Comparison of ENCODE assay signal across 12 cellular contexts in genomic region chr2:216724190-216724589, GRCh38. TPM values are rescaled to one million over a fixed set of nuclear protein-coding genes. Genes with fewer than 3 reads are reported as not detected.
DNase-seq lines count a peak whose midpoint lies in the region; ATAC-seq and TF ChIP-seq lines count a peak whose summit lies in the region.
"Had no signal": no experiment of that assay in that cellular context is flagged by ENCODE, and none has a peak within 500 bp of the region (broad histone marks: within the 10 kb centered on the region; RNA-seq: fewer than 3 reads in every experiment).

No MANE protein-coding gene starts in this region.

- ATAC-seq in esophagus mucosa (peak; percentile 92), GM21526 (IDR thresholded peaks at IDR 0.05; ENCODE audit: low FRiP score, unreplicated experiment) (no peak)

- H3K27me3 Mint-ChIP-seq in MCF 10A (ENCODE audit: insufficient read depth, unreplicated experiment) (no peaks in the 10 kb centered on the region), neural crest cell (ENCODE audit: low read depth) (no peaks in the 10 kb centered on the region)
- H3K27me3 Mint-ChIP-seq: CD4-positive, CD25-positive, alpha-beta regulatory T cell had no signal

- H3K4me3 Mint-ChIP-seq in MCF 10A (ENCODE audit: unreplicated experiment) (no peak overlapping the region), neural crest cell (no peak overlapping the region)
- H3K4me3 Mint-ChIP-seq: CD4-positive, CD25-positive, alpha-beta regulatory T cell; HFFc6 had no signal

- H3K27ac Mint-ChIP-seq in MCF 10A (ENCODE audit: low read depth, unreplicated experiment) (no peak overlapping the region), neural crest cell (ENCODE audit: unreplicated experiment) (peak overlapping the region; percentile 68)
- H3K27ac Mint-ChIP-seq: CD4-positive, CD25-positive, alpha-beta regulatory T cell; HFFc6 had no signal

- no peaks in the 10 kb centered on the region for H3K4me1 Mint-ChIP-seq in MCF 10A (ENCODE audit: insufficient read depth, unreplicated experiment)
- peaks cover 6% of the 10 kb centered on the region for H3K4me1 Mint-ChIP-seq in neural crest cell
- H3K4me1 Mint-ChIP-seq: CD4-positive, CD25-positive, alpha-beta regulatory T cell had no signal

- intact Hi-C loops in MCF 10A (cut with micrococcal nuclease): no loop called here

- H3K9me3 Mint-ChIP-seq in MCF 10A (ENCODE audit: unreplicated experiment) (no peaks in the 10 kb centered on the region), neural crest cell (no peaks in the 10 kb centered on the region)
- H3K9me3 Mint-ChIP-seq: HFFc6 had no signal

- DNase-seq in HPDE6-E6E7 (ENCODE audit: extremely low spot score): peak; percentile 22
- DNase-seq in MCF 10A (ENCODE audit: unreplicated experiment): peak; percentile 51
- DNase-seq in neural crest cell (ENCODE audit: low read depth, low spot score): no peak
- no peak for DNase-seq in NCI-H128 (lab: John Stamatoyannopoulos, UW; ENCODE audit: unreplicated experiment)
- DNase-seq in NCI-H345 (lab: John Stamatoyannopoulos, UW): no peak
- DNase-seq: 8988T; ACHN; CD4-positive, CD25-positive, alpha-beta regulatory T cell; HCEC 1CT; HFFc6 had no signal

- POLR2A ChIA-PET in MCF 10A (lab: Yijun Ruan, JAX): no interaction called here

- no TSS peak for BruUV-seq in MCF 10A (replicated peaks; lab: Mats Ljungman, UMichigan)

- TF ChIP-seq CTCF in MCF 10A (IDR thresholded peaks at IDR 0.05; ENCODE audit: unreplicated experiment) (no peak), neural crest cell (conservative IDR thresholded peaks at IDR 0.05) (no peak)

- CTCF ChIA-PET in MCF 10A (lab: Yijun Ruan, JAX): interaction anchor here (0.5 to 0.9 kb wide), 5 partner anchors 11 to 1120 kb away, joined by 3 read pairs; no protein-coding TSS in a partner anchor

- H3K36me3 Mint-ChIP-seq in MCF 10A (ENCODE audit: insufficient read depth, unreplicated experiment): no peaks in the 10 kb centered on the region
- no peaks in the 10 kb centered on the region for H3K36me3 Mint-ChIP-seq in neural crest cell (ENCODE audit: low read depth)
- H3K36me3 Mint-ChIP-seq: CD4-positive, CD25-positive, alpha-beta regulatory T cell had no signal

RNA-seq across cellular contexts. Expression of gene IGFBP5, which starts 28.8 kb away (rescaled TPM):
- total RNA-seq in MCF 10A (2022) (not detected in 2 replicates), esophagus mucosa (34.9 TPM), neural crest cell (140 TPM in 2 replicates)

Comparison
In these comparisons a context has a peak if more than half of its experiments do, and no peak if none do; other contexts are left out.
1. DNase-seq: peak in HPDE6-E6E7 (single experiment) and MCF 10A (single experiment); none in neural crest cell (single experiment), NCI-H128 (single experiment) and NCI-H345 (single experiment).
2. RNA of gene IGFBP5, which starts 28.8 kb away (total RNA-seq): 140 TPM in neural crest cell and 34.9 TPM in esophagus mucosa (single experiment); not detected in MCF 10A; every median in the first group is over 10 times any median in the second.